ENCODE assay signal across 1 cellular context in genomic region chr6:34929241-34929978, GRCh38.
A peak's percentile ranks its signal among the peaks of the same experiment; 100 is the strongest.
TF ChIP-seq lines count a peak whose summit lies in the region.

No MANE protein-coding gene starts in this region.

TF ChIP-seq in HepG2, 621 proteins besides CTCF, POLR2A, EP300 and RAD21:
- TF ChIP-seq FOXP1 (IDR thresholded peaks at IDR 0.05) (peak; percentile 30; the same call in 1 of the 2 replicates), FOXP1 (CRISPR knock-in tag; IDR thresholded peaks at IDR 0.05) (no peak), ZNF639 (CRISPR knock-in tag; conservative IDR thresholded peaks at IDR 0.05) (no peak), ONECUT2 (CRISPR knock-in tag; IDR thresholded peaks at IDR 0.05) (no peak), HNRNPK (IDR thresholded peaks at IDR 0.05; ENCODE audit: low read depth, low read length, poor library complexity, severe bottlenecking) (peak; percentile 72)
